In the genomic region with DNA sequence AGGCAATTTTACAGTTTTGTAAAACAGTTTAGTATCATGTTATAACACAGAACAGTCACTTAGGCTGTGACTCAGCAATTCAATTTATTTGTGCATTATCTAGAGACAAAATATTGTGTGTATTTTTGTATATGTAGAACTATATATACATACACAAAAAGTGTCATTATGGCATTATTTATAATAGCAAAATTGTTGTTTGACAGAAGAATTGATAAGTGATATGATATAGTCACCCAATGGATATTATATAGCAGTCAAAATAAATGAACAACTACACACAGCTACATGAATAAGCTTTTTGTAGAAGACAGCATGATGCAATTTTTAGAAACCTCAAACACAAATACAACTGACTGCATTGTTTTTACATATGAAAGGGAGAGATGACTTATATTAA, we compare ENCODE assay signal across 20 cellular contexts.
DNase-seq lines count a peak whose midpoint lies in the region; ATAC-seq and TF ChIP-seq lines count a peak whose summit lies in the region.
"Had no signal": no experiment of that assay in that cellular context is flagged by ENCODE, and none has a peak within 500 bp of the region (broad histone marks: within the 10 kb centered on the region; RNA-seq: fewer than 3 reads in every experiment).

No MANE protein-coding gene starts in this region.

- H4K8ac ChIP-seq in trophoblast cell (ENCODE audit: low read depth, low read length): no peak overlapping the region

- H3K23ac ChIP-seq in trophoblast cell (ENCODE audit: low read length): no peak overlapping the region

- H3K27ac ChIP-seq in epithelial cell of prostate (peak overlapping the region; percentile 43), osteoblast (ENCODE audit: low read depth, low read length) (no peak overlapping the region), heart left ventricle (no peak overlapping the region), trophoblast cell (ENCODE audit: low read depth, low read length) (no peak overlapping the region)
- H3K27ac ChIP-seq: 22Rv1, spleen had no signal

- no peak overlapping the region for H3K14ac ChIP-seq in trophoblast cell (ENCODE audit: low read length)

- DNase-seq in NCI-H748 (lab: John Stamatoyannopoulos, UW; ENCODE audit: unreplicated experiment) (peak; percentile 6), NCI-H748 treated with DMSO at 0.1 percent for 48 hours (lab: John Stamatoyannopoulos, UW) (no peak), SK-MEL-5 (ENCODE audit: low read depth, low spot score) (peak; percentile 87), epithelial cell of prostate (ENCODE audit: low read depth, low spot score) (no peak), osteoblast (ENCODE audit: insufficient read length, low spot score, missing footprints) (no peak), Right ventricle myocardium superior (no peak), heart left ventricle (no peak), trophoblast cell (no peak)
- DNase-seq: activated CD4-positive, alpha-beta T cell treated with anti-CD3 and anti-CD28 coated beads, Interleukin-2, amount 50 U/mL, for 48 hours; endodermal cell; KBM-7; left colon; MV-4-11; natural killer cell; NCI-H187; NCI-H446; spleen; T-helper 1 cell had no signal

- H2BK120ac ChIP-seq in trophoblast cell (ENCODE audit: insufficient read depth, low read length, poor library complexity): no peak overlapping the region

- TF ChIP-seq CTCF in osteoblast (IDR thresholded peaks at IDR 0.05; ENCODE audit: extremely low read depth, low read depth, low read length) (no peak), heart left ventricle (IDR thresholded peaks at IDR 0.05) (no peak)

- H3K9me3 ChIP-seq in osteoblast (ENCODE audit: low read depth, low read length): no peaks in the 10 kb centered on the region
- no peaks in the 10 kb centered on the region for H3K9me3 ChIP-seq in heart left ventricle
- H3K9me3 ChIP-seq in trophoblast cell (ENCODE audit: insufficient read depth, low read depth, low read length): no peaks in the 10 kb centered on the region
- H3K9me3 ChIP-seq: HAP-1, spleen had no signal

- no peak overlapping the region for H2BK12ac ChIP-seq in trophoblast cell (ENCODE audit: low read length)

- H3K4me1 ChIP-seq in osteoblast (ENCODE audit: insufficient read depth, low read length) (no peaks in the 10 kb centered on the region), heart left ventricle (no peaks in the 10 kb centered on the region), trophoblast cell (ENCODE audit: control insufficient read depth in 1 of 2, insufficient read depth in 2 of 2, low read length in 2 of 2) (no peaks in the 10 kb centered on the region)
- H3K4me1 ChIP-seq: spleen had no signal

- H3K27me3 ChIP-seq in osteoblast (ENCODE audit: insufficient read depth, low read length): no peaks in the 10 kb centered on the region
- peaks cover 0 to 4% (median 0%) of the 10 kb centered on the region in 9 donors for H3K27me3 ChIP-seq in heart left ventricle
- H3K27me3 ChIP-seq in trophoblast cell (ENCODE audit: insufficient read depth, low read length): no peaks in the 10 kb centered on the region

- H3K18ac ChIP-seq in trophoblast cell (ENCODE audit: low read length): no peak overlapping the region

- H2AK5ac ChIP-seq in trophoblast cell (ENCODE audit: low read length): no peak overlapping the region

- intact Hi-C loops in Right ventricle myocardium superior (cut with DNase I): no loop called here
- intact Hi-C loops in heart left ventricle (cut with DNase I): no loop called here

- no peaks in the 10 kb centered on the region for H3K79me1 ChIP-seq in trophoblast cell (ENCODE audit: low read length)

- in situ Hi-C loops in SK-MEL-5 (cut with HindIII; ENCODE audit: low pct_unique_long_range_greater_than_20kb, low sequenced_read_pairs): no loop called here

- H3K79me2 ChIP-seq in osteoblast (ENCODE audit: insufficient read depth, low read length) (no peaks in the 10 kb centered on the region), trophoblast cell (ENCODE audit: control insufficient read depth, insufficient read depth, low read length, poor library complexity) (no peaks in the 10 kb centered on the region)

- H3K4me2 ChIP-seq in osteoblast (ENCODE audit: insufficient read depth, low read length) (peak overlapping the region; percentile 24), trophoblast cell (ENCODE audit: low read length) (no peak overlapping the region)

- H2BK5ac ChIP-seq in trophoblast cell (ENCODE audit: low read depth, low read length, poor library complexity): no peak overlapping the region

- no peak overlapping the region for H3K9ac ChIP-seq in trophoblast cell (ENCODE audit: low read length)

- ATAC-seq in Right ventricle myocardium superior (ENCODE audit: poor library complexity) (no peak), heart left ventricle (no peak)
- ATAC-seq: left colon, natural killer cell had no signal

- H2AFZ ChIP-seq in osteoblast (ENCODE audit: low read length) (no peak overlapping the region), trophoblast cell (ENCODE audit: insufficient read depth, low read length, poor library complexity) (no peak overlapping the region)

- H4K20me1 ChIP-seq in osteoblast (ENCODE audit: insufficient read depth, low read length): no peaks in the 10 kb centered on the region

- H4K91ac ChIP-seq in trophoblast cell (ENCODE audit: low read depth, low read length): no peak overlapping the region

- H3K36me3 ChIP-seq in osteoblast (ENCODE audit: insufficient read depth, low read length) (no peaks in the 10 kb centered on the region), heart left ventricle (no peaks in the 10 kb centered on the region), trophoblast cell (ENCODE audit: control insufficient read depth in 1 of 2, insufficient read depth in 2 of 2, low read length in 2 of 2) (no peaks in the 10 kb centered on the region)
- H3K36me3 ChIP-seq: HAP-1, spleen had no signal

- no peak overlapping the region for H4K12ac ChIP-seq in trophoblast cell (ENCODE audit: low read depth, low read length)

- no peak overlapping the region for H3K4me3 ChIP-seq in osteoblast (ENCODE audit: insufficient read depth, low read length)
- H3K4me3 ChIP-seq in heart left ventricle: no peak overlapping the region
- H3K4me3 ChIP-seq in trophoblast cell (ENCODE audit: low read depth, low read length): no peak overlapping the region
- H3K4me3 ChIP-seq: HAP-1, spleen had no signal

- no peak overlapping the region for H3K4ac ChIP-seq in trophoblast cell (ENCODE audit: low read depth, low read length)

- no peak for TF ChIP-seq POLR2A in heart left ventricle (IDR thresholded peaks at IDR 0.05)

Comparison
In these comparisons a context has a peak if more than half of its experiments do, and no peak if none do; other contexts are left out.
1. DNase-seq: peak in NCI-H748 (single experiment) and SK-MEL-5 (single experiment); none in NCI-H748 treated with DMSO at 0.1 percent for 48 hours (single experiment), epithelial cell of prostate (single experiment), osteoblast (single experiment), Right ventricle myocardium superior (single experiment), heart left ventricle (0 of 5) and trophoblast cell (0 of 2).